1 cellular context compared by ENCODE assay signal in genomic region chr17:76103274-76104139, GRCh38.
A peak's percentile ranks its signal among the peaks of the same experiment; 100 is the strongest.
TF ChIP-seq lines count a peak whose summit lies in the region.

Gene EXOC7, minus strand, starts transcription at chr17:76103787. Its CDS starts 95 bp downstream, at chr17:76103692.

TF ChIP-seq in GM12878, 131 proteins besides CTCF, POLR2A, EP300 and RAD21 (continued from another document and continues in another):
- no peak; the same call in 1 of the 2 replicates for TF ChIP-seq MLLT1 (IDR thresholded peaks at IDR 0.05)
- TF ChIP-seq ESRRA (IDR thresholded peaks at IDR 0.05; ENCODE audit: low read length), result no peak
- no peak for TF ChIP-seq USF1 (IDR thresholded peaks at IDR 0.05; ENCODE audit: borderline replicate concordance, extremely low read length, insufficient read depth, low read depth, low read length)
- TF ChIP-seq SIX5 (IDR thresholded peaks at IDR 0.05; ENCODE audit: low read depth, low read length, severe bottlenecking), result no peak
- no peak for TF ChIP-seq ZNF217 (IDR thresholded peaks at IDR 0.05)
- TF ChIP-seq PBX3 (IDR thresholded peaks at IDR 0.05; ENCODE audit: insufficient replicate concordance, low read depth, low read length), result no peak
- TF ChIP-seq JUND (IDR thresholded peaks at IDR 0.05; ENCODE audit: low read depth, low read length), result no peak
- TF ChIP-seq SPI1 (IDR thresholded peaks at IDR 0.05; ENCODE audit: borderline replicate concordance, insufficient read depth, low read depth, low read length), result peak; percentile 89
- no peak for TF ChIP-seq NR2F1 (conservative IDR thresholded peaks at IDR 0.05)
- TF ChIP-seq ATF2 (IDR thresholded peaks at IDR 0.05; ENCODE audit: low read length), result no peak
- no peak for TF ChIP-seq ATF3 (IDR thresholded peaks at IDR 0.05; ENCODE audit: borderline replicate concordance, extremely low read depth, low read depth, low read length)
- no peak; the same call in 1 of the 2 replicates for TF ChIP-seq CBFB (IDR thresholded peaks at IDR 0.05; ENCODE audit: low read depth)
- no peak for TF ChIP-seq NFIC (IDR thresholded peaks at IDR 0.05; ENCODE audit: low read depth, low read length)
- TF ChIP-seq PRDM15 (CRISPR knock-in tag; IDR thresholded peaks at IDR 0.05), result no peak
- no peak for TF ChIP-seq IRF4 (IDR thresholded peaks at IDR 0.05; ENCODE audit: low read depth, low read length)
- peak; percentile 69 for TF ChIP-seq ZNF687 (IDR thresholded peaks at IDR 0.05)
- no peak for TF ChIP-seq SKIL (IDR thresholded peaks at IDR 0.05; ENCODE audit: low read depth, poor library complexity, severe bottlenecking)
- no peak for TF ChIP-seq ZNF274 (IDR thresholded peaks at IDR 0.05; ENCODE audit: insufficient read depth, insufficient read length)
- TF ChIP-seq TAF1 (IDR thresholded peaks at IDR 0.05; ENCODE audit: borderline replicate concordance, low read depth, low read length), result peak; percentile 79
- peak; percentile 94 for TF ChIP-seq POLR2AphosphoS5 (IDR thresholded peaks at IDR 0.05; ENCODE audit: low read length)
- peak; percentile 65; the same call in 1 of the 2 replicates for TF ChIP-seq POLR2AphosphoS2 (IDR thresholded peaks at IDR 0.05; ENCODE audit: low read depth, low read length)
- TF ChIP-seq PKNOX1 (IDR thresholded peaks at IDR 0.05), result peak; percentile 22; the same call in 1 of the 2 replicates
- TF ChIP-seq ATF7 (IDR thresholded peaks at IDR 0.05; ENCODE audit: low read depth), result 0 out of 2 replicates have a peak, but pooled peaks have one; percentile 24
- no peak for TF ChIP-seq E2F4 (IDR thresholded peaks at IDR 0.05; ENCODE audit: low read depth, low read length)
- TF ChIP-seq NBN (IDR thresholded peaks at IDR 0.05), result 0 out of 2 replicates have a peak, but pooled peaks have one; percentile 70
- TF ChIP-seq RELB (IDR thresholded peaks at IDR 0.05; ENCODE audit: low read depth), result peak; percentile 91
- TF ChIP-seq ZNF622 (IDR thresholded peaks at IDR 0.05), result no peak
- no peak for TF ChIP-seq BCLAF1 (IDR thresholded peaks at IDR 0.05)
- TF ChIP-seq FOS (IDR thresholded peaks at IDR 0.05; ENCODE audit: borderline replicate concordance, extremely low read depth, insufficient read length), result no peak
- no peak for TF ChIP-seq ZSCAN29 (IDR thresholded peaks at IDR 0.05)
